1 cellular context compared by ENCODE assay signal in the genomic region with DNA sequence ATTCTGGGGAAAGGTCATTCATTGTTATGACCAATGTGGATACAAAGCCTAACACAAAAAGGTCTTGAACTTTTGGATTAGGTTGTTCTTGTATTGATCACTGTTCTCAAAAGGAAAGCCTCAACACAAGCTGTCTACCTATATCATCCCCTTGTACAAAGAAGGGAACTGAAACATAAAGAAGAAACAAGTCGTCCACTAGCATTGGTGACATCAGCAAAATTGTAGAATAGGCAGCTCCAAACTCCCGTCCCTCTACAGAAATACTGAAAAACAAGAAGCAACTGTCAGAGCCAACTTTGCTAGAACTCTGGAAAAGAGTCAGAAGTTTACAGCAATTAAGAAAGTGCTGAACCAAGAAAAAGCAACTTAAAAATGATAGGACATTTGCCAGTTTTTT.
TF ChIP-seq lines count a peak whose summit lies in the region.

No MANE protein-coding gene starts in this region.

TF ChIP-seq in H1, 55 proteins besides CTCF, POLR2A, EP300 and RAD21 (continued from another document):
- TF ChIP-seq MAX (IDR thresholded peaks at IDR 0.05): no peak
- TF ChIP-seq EGR1 (IDR thresholded peaks at IDR 0.05; ENCODE audit: borderline replicate concordance, low read depth, low read length): no peak
- TF ChIP-seq TAF1 (IDR thresholded peaks at IDR 0.05; ENCODE audit: low read depth, low read length): no peak
